9 cellular contexts compared by ENCODE assay signal in the genomic region with DNA sequence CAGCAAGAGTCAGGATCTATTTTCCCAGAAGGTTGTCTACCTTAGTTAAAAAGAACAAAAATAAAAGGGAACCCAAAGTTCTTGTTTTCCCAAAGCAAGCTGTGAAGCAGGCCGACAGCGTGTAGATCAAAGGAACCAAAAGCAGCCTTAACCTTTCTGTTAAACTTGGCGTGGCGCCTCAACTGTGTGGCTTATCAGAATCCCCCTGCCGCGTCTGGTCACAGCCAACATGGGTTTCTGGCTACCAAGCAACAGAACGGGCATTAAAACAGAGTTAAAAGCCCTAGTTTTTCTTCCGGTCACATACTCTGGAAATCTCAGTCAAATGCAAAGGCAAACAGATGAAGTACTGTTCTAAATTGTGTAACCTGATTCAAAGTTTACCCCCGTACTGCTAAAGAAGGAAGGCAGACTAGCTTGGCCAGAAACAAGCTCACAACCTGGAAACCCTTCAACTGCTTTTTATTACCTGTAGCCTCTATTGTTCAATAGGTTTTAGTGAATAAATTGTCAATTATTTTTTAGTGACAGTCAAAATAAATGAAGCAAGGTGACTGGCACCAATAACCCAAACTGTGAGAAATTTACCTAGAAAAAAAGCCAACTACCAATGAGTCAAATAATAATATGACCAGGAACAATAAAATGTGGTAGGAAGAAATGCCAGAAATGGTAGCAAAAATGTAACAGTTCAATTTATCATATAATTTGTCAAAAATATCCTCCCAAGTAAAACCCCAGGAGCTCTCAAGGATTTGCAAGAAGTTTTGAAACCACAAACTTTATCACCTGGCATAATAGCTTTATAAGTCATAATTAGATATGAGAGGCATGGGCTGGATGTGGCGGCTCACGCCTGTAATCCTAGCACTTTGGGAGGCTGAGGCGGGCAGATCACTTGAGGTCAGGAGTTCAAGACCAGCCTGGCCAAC. TPM values are rescaled to one million over a fixed set of nuclear protein-coding genes. Genes with fewer than 3 reads are reported as not detected.
DNase-seq lines count a peak whose midpoint lies in the region; ATAC-seq lines count a peak whose summit lies in the region.
"Had no signal": no experiment of that assay in that cellular context is flagged by ENCODE, and none has a peak within 500 bp of the region (broad histone marks: within the 10 kb centered on the region; RNA-seq: fewer than 3 reads in every experiment).

No MANE protein-coding gene starts in this region.

- peak overlapping the region; percentile 18 for H3K27ac ChIP-seq in stomach smooth muscle (ENCODE audit: low read length)

- peak overlapping the region in 1 of 2 donors; percentile 36 for H3K9ac ChIP-seq in stomach smooth muscle (ENCODE audit: low read length in 2 of 2)

- H3K36me3 Mint-ChIP-seq in immature natural killer cell: peaks cover 0 to 3% (median 0%) of the 10 kb centered on the region in 3 donors

- H3K4me3 ChIP-seq in Jurkat, Clone E6-1 (ENCODE audit: low read length): peak overlapping the region; percentile 41
- peak overlapping the region in 1 of 2 donors; percentile 54 for H3K4me3 ChIP-seq in stomach smooth muscle (ENCODE audit: low read length in 2 of 2)

- H3K4me3 Mint-ChIP-seq in immature natural killer cell: peak overlapping the region in 4 of 5 donors; percentile 39 to 72 (median 44)
- H3K4me3 Mint-ChIP-seq: dendritic cell treated with granulocyte-macrophage colony-stimulating factor and Interleukin-4, amounts not matched to agents 40 ng/mL and 50 ng/mL, for 4 days had no signal

- H3K9me3 ChIP-seq in stomach smooth muscle (ENCODE audit: control insufficient read depth in 2 of 2, low read length in 2 of 2): no peaks in the 10 kb centered on the region

- ATAC-seq in HG03521 (IDR thresholded peaks at IDR 0.05; ENCODE audit: unreplicated experiment) (no peak), HG03571 (IDR thresholded peaks at IDR 0.05; ENCODE audit: unreplicated experiment) (no peak)

- DNase-seq in D341Med (ENCODE audit: low spot score) (peak; percentile 42), immature natural killer cell (peak; percentile 26 to 39 (median 31)), SIG-M5 treated with dmso at 0.1 percent for 504 hours (lab: John Stamatoyannopoulos, UW; ENCODE audit: unreplicated experiment) (no peak)
- peak; percentile 67 for DNase-seq in Jurkat, Clone E6-1 (ENCODE audit: low read depth, low spot score)
- peak; percentile 64 for DNase-seq in activated CD8-positive, alpha-beta memory T cell treated with anti-CD3 and anti-CD28 coated beads for 24 hours

- peaks cover 17 to 24% of the 10 kb centered on the region in 2 donors for H3K4me1 Mint-ChIP-seq in immature natural killer cell

- H3K9me3 Mint-ChIP-seq in immature natural killer cell: no peaks in the 10 kb centered on the region
- H3K9me3 Mint-ChIP-seq: dendritic cell treated with granulocyte-macrophage colony-stimulating factor and Interleukin-4, amounts not matched to agents 40 ng/mL and 50 ng/mL, for 4 days had no signal

- peaks cover 6% of the 10 kb centered on the region for H3K4me1 ChIP-seq in stomach smooth muscle (ENCODE audit: control insufficient read depth, insufficient read depth, low read length)

- no peaks in the 10 kb centered on the region for H3K27me3 ChIP-seq in stomach smooth muscle (ENCODE audit: control insufficient read depth in 1 of 2, insufficient read depth in 2 of 2, low read length in 2 of 2)

- H3K27ac Mint-ChIP-seq in immature natural killer cell: peak overlapping the region in 5 of 6 donors; percentile 59 to 81 (median 72)
- H3K27ac Mint-ChIP-seq: dendritic cell treated with granulocyte-macrophage colony-stimulating factor and Interleukin-4, amounts not matched to agents 40 ng/mL and 50 ng/mL, for 4 days had no signal

- H3K36me3 ChIP-seq in stomach smooth muscle (ENCODE audit: control insufficient read depth in 2 of 2, insufficient read depth in 2 of 2, low read length in 2 of 2): no peaks in the 10 kb centered on the region

- peaks cover 0 to 6% (median 0%) of the 10 kb centered on the region in 3 donors for H3K27me3 Mint-ChIP-seq in immature natural killer cell (ENCODE audit: low read depth in 3 of 3)
- H3K27me3 Mint-ChIP-seq: dendritic cell treated with granulocyte-macrophage colony-stimulating factor and Interleukin-4, amounts not matched to agents 40 ng/mL and 50 ng/mL, for 4 days had no signal

RNA-seq across cellular contexts. Expression of gene CHKA, which starts 21.4 kb away (rescaled TPM):
- polyA plus RNA-seq in Jurkat, Clone E6-1 (2012; ENCODE audit: insufficient read depth, insufficient read length): 15.0 TPM
- 1 to 10 TPM; 2.7 to 7.5 (median 4.9) TPM for polyA plus RNA-seq in immature natural killer cell
